In genomic region chr2:63914311-63914710, GRCh38 we compare ENCODE assay signal across 34 cellular contexts.
"Had no signal": no experiment of that assay in that cellular context is flagged by ENCODE, and none has a peak within 500 bp of the region (broad histone marks: within the 10 kb centered on the region; RNA-seq: fewer than 3 reads in every experiment).

No MANE protein-coding gene starts in this region.

- FAIRE-seq: astrocyte, TTC549 had no signal

- H3K9me3 ChIP-seq: adrenal gland, body of pancreas, breast epithelium had no signal

- H3K4me1 ChIP-seq: adrenal gland, body of pancreas, breast epithelium had no signal

- H3K4me3 ChIP-seq: adrenal gland, body of pancreas, breast epithelium had no signal

- H3K36me3 ChIP-seq: breast epithelium had no signal

- DNase-seq: activated B cell treated with CpG ODN at 0.5 μM for 24 hours; activated CD4-positive, alpha-beta memory T cell treated with anti-CD3 and anti-CD28 coated beads for 36 hours; activated CD4-positive, alpha-beta T cell treated with anti-CD3 and anti-CD28 coated beads for 4 hours; activated CD4-positive, alpha-beta T cell treated with anti-CD3 and anti-CD28 coated beads, Interleukin-2, amount 10 ng/mL, durations not matched to agents 24 days and 14 days; activated CD4-positive, alpha-beta T cell treated with anti-CD3 and anti-CD28 coated beads, Interleukin-2, amount 50 U/mL, for 1 hour; activated CD4-positive, alpha-beta T cell treated with anti-CD3 and anti-CD28 coated beads, Interleukin-2, amount 50 U/mL, for 4 hours; activated CD4-positive, CD25-positive, alpha-beta regulatory T cell treated with anti-CD3 and anti-CD28 coated beads, Interleukin-2, amount 50 U/mL, for 72 hours; activated CD8-positive, alpha-beta memory T cell treated with anti-CD3 and anti-CD28 coated beads, Interleukin-2, amount 50 U/mL, for 4 hours; activated CD8-positive, alpha-beta T cell treated with anti-CD3 and anti-CD28 coated beads for 36 hours; activated effector memory CD4-positive, alpha-beta T cell treated with anti-CD3 and anti-CD28 coated beads, Interleukin-2, amount 50 U/mL, for 16 hours; activated gamma-delta T cell treated with Interleukin-2 at 50 U/mL for 16 hours; activated naive CD4-positive, alpha-beta T cell; activated naive CD4-positive, alpha-beta T cell treated with anti-CD3 and anti-CD28 coated beads for 36 hours; activated naive CD4-positive, alpha-beta T cell treated with anti-CD3 and anti-CD28 coated beads, Interleukin-2, amount 50 U/mL, for 16 hours; activated naive CD8-positive, alpha-beta T cell treated with anti-CD3 and anti-CD28 coated beads for 36 hours; activated T-cell treated with anti-CD3 and anti-CD28 coated beads for 4 hours; activated T-cell treated with anti-CD3 and anti-CD28 coated beads, Interleukin-2, amount 50 U/mL, for 1 hour; activated T-cell treated with anti-CD3 and anti-CD28 coated beads, Interleukin-2, amount 50 U/mL, for 4 hours; activated T-cell treated with anti-CD3 and anti-CD28 coated beads, Interleukin-2, amount 50 U/mL, for 72 hours; adrenal gland; amniotic stem cell; aorta; body of pancreas; brain microvascular endothelial cell; central memory CD4-positive, alpha-beta T cell; T-helper 1 cell; T-helper 2 cell; T-helper 9 cell had no signal

- ATAC-seq: activated CD8-positive, alpha-beta T cell treated with anti-CD3 and anti-CD28 coated beads for 36 hours; activated naive CD4-positive, alpha-beta T cell treated with anti-CD3 and anti-CD28 coated beads, Interleukin-2, amount 50 U/mL, for 72 hours; activated T-cell treated with anti-CD3 and anti-CD28 coated beads, Interleukin-2, amount 50 U/mL, for 4 hours; activated T-cell treated with anti-CD3 and anti-CD28 coated beads, Interleukin-2, amount 50 U/mL, for 72 hours; activated T-helper 17 cell treated with anti-CD3 and anti-CD28 coated beads, Interleukin-2, amount 50 U/mL, for 72 hours; body of pancreas had no signal

- H3K27ac ChIP-seq: adrenal gland, body of pancreas, brain microvascular endothelial cell, breast epithelium, VCaP had no signal

- H3K27me3 ChIP-seq: adrenal gland, body of pancreas, brain microvascular endothelial cell, breast epithelium had no signal
